ENCODE assay signal across 6 cellular contexts in the genomic region with DNA sequence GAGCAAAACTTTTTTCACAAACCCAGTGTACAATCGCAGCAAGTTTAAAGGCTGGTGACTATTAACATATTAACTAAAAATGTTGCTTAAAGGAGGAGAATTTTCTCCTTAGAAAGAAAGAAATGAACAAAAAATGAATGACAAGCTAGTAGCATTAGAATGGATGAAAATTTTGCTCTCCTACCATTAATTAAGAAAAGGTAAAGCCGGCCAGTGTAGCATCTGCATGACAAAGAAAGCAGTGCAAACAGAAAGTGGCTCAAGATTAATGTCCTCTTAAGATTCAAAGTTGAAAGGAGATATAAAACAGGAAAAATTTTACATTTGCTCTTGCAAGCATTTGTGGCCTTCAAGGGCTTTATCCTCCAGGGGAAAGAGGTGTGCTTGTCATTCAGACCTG.
"Had no signal": no experiment of that assay in that cellular context is flagged by ENCODE, and none has a peak within 500 bp of the region (broad histone marks: within the 10 kb centered on the region; RNA-seq: fewer than 3 reads in every experiment).

No MANE protein-coding gene starts in this region.

- H3K4me2 ChIP-seq: GM23338 had no signal

- H3K4me3 ChIP-seq: GM23338, K562 had no signal

- ATAC-seq: GM23338, K562 had no signal

- H2AFZ ChIP-seq: GM23338 had no signal

- DNase-seq: H7, HCEC 1CT, IMR-90, KG1 had no signal
